8 cellular contexts compared by ENCODE assay signal in genomic region chr4:83231620-83232056, GRCh38. TPM values are rescaled to one million over a fixed set of nuclear protein-coding genes. Genes with fewer than 3 reads are reported as not detected.
DNase-seq lines count a peak whose midpoint lies in the region; ATAC-seq, FAIRE-seq and TF ChIP-seq lines count a peak whose summit lies in the region.

No MANE protein-coding gene starts in this region.

- FAIRE-seq in bronchial epithelial cell (lab: Jason Lieb, UNC) = no peak

- no peak overlapping the region for H3K27ac ChIP-seq in gastrocnemius medialis

- no peaks in the 10 kb centered on the region for H3K9me3 ChIP-seq in BE2C
- H3K9me3 ChIP-seq in gastrocnemius medialis = no peaks in the 10 kb centered on the region

- H3K27me3 ChIP-seq in bronchial epithelial cell (ENCODE audit: control insufficient read depth, insufficient read depth, low read length) = no peaks in the 10 kb centered on the region
- H3K27me3 ChIP-seq in BE2C = no peaks in the 10 kb centered on the region
- H3K27me3 ChIP-seq in gastrocnemius medialis = no peaks in the 10 kb centered on the region

- H3K4me3 ChIP-seq in bronchial epithelial cell (ENCODE audit: low read depth, low read length) (no peak overlapping the region), BE2C (ENCODE audit: low read depth, low read length) (no peak overlapping the region), gastrocnemius medialis (no peak overlapping the region)

- H3K4me1 ChIP-seq in BE2C (no peaks in the 10 kb centered on the region), gastrocnemius medialis (no peaks in the 10 kb centered on the region)

- H3K36me3 ChIP-seq in bronchial epithelial cell (ENCODE audit: control insufficient read depth, insufficient read depth, low read length) (no peaks in the 10 kb centered on the region), BE2C (no peaks in the 10 kb centered on the region), gastrocnemius medialis (no peaks in the 10 kb centered on the region)

- peak; percentile 76 for DNase-seq in ELR (ENCODE audit: low read depth)
- peak; percentile 23 for DNase-seq in HuH-7 (ENCODE audit: low spot score)
- DNase-seq in bronchial epithelial cell (ENCODE audit: low read depth) = peak; percentile 74
- no peak for DNase-seq in NK-92 (lab: John Stamatoyannopoulos, UW; ENCODE audit: unreplicated experiment)
- no peak for DNase-seq in NCI-H774 (lab: John Stamatoyannopoulos, UW)
- DNase-seq in BE2C = no peak
- no peak for DNase-seq in gastrocnemius medialis

- TF ChIP-seq POLR2A in gastrocnemius medialis (IDR thresholded peaks at IDR 0.05) = no peak

- TF ChIP-seq CTCF in bronchial epithelial cell (IDR thresholded peaks at IDR 0.05; ENCODE audit: insufficient read depth, low read length, severe bottlenecking) (no peak), BE2C (IDR thresholded peaks at IDR 0.05; ENCODE audit: low read depth, low read length) (no peak), gastrocnemius medialis (IDR thresholded peaks at IDR 0.05 in 4 of 5, conservative IDR thresholded peaks at IDR 0.05 in 1 of 5) (no peak)

- peak; percentile 72 for ATAC-seq in GM21447 (IDR thresholded peaks at IDR 0.05; ENCODE audit: unreplicated experiment)
- no peak for ATAC-seq in gastrocnemius medialis

- in situ Hi-C loops in gastrocnemius medialis (cut with MboI; ENCODE audit: low sequenced_read_pairs in 4 of 4) = no loop called here

- intact Hi-C loops in gastrocnemius medialis (cut with DNase I; ENCODE audit: low total_unique reads) = no loop called here

RNA-seq across cellular contexts. Expression of gene COQ2, which starts 53.0 kb away (rescaled TPM):
- total RNA-seq in bronchial epithelial cell (9.5 and 14.7 TPM in 2 replicates), gastrocnemius medialis (10 to 100 TPM in 3 of 4 donors, 1 to 10 TPM in 1; 9.0 to 15.7 (median 11.5) TPM)
- 4.2 TPM for polyA plus RNA-seq in BE2C (2012; ENCODE audit: insufficient read depth, insufficient read length, low read depth)

Comparison
In these comparisons a context has a peak if more than half of its experiments do, and no peak if none do; other contexts are left out.
1. DNase-seq: peak in ELR (single experiment), HuH-7 (single experiment) and bronchial epithelial cell (single experiment); none in NK-92 (single experiment), NCI-H774 (single experiment), BE2C (single experiment) and gastrocnemius medialis (0 of 2).